In the genomic region with DNA sequence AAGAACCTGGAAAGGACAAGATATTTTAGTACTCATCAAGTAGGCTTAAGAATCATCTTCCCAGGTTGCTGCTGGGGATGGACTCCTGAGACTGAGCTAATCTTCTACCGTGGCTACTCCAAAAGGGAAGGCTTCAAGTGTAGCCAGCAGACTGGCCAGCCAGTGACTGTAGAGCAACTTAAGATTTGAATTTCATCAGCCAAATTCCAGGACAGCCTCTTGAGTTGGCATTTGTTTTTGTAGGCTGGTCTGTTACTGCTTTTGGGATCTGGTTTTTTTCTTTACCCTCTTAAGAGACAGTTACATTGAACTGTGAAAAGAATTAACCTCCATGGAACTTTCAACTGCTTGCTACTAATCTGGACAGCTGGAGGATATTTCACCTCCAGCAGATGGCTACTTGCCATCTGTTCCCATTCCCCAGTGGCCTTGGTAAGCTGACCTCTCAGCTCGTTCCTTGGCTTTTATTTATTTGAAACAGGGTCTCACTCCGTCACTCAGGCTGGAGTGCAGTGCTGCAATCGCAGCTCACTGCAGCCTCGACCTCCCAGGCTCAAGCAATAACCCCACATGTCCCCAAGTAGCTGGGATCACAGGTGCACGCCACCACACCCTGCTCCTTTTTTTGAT, we compare ENCODE assay signal across 22 cellular contexts. TPM values are rescaled to one million over a fixed set of nuclear protein-coding genes. Genes with fewer than 3 reads are reported as not detected.
DNase-seq lines count a peak whose midpoint lies in the region; FAIRE-seq and TF ChIP-seq lines count a peak whose summit lies in the region.
"Had no signal": no experiment of that assay in that cellular context is flagged by ENCODE, and none has a peak within 500 bp of the region (broad histone marks: within the 10 kb centered on the region; RNA-seq: fewer than 3 reads in every experiment).

No MANE protein-coding gene starts in this region.

- H3K14ac ChIP-seq in neuronal stem cell (ENCODE audit: low read length): no peak overlapping the region

- H2BK15ac ChIP-seq in neuronal stem cell (ENCODE audit: low read length): no peak overlapping the region

- H3K27ac ChIP-seq in ectodermal cell (ENCODE audit: insufficient read depth, low read depth, low read length, poor library complexity, severe bottlenecking) (peak overlapping the region; percentile 16), neuronal stem cell (replicated peaks; ENCODE audit: low read length) (peak overlapping the region; percentile 19)
- H3K27ac ChIP-seq: heart right ventricle, ovary, vagina had no signal

- H3K9ac ChIP-seq in neuronal stem cell (ENCODE audit: low read depth, low read length, poor library complexity): no peak overlapping the region

- H2BK12ac ChIP-seq in neuronal stem cell (ENCODE audit: low read length): no peak overlapping the region

- 91 to 94% methylated on average over 6 of the region's 6 CpGs for WGBS in ectodermal cell, 2 experiments
- WGBS in neuronal stem cell (ENCODE audit: extremely low coverage in 2 of 2, insufficient read length in 2 of 2, insufficient replicate concordance in 1 of 2), 2 donors: no CpG with 5 or more reads among the region's 6 CpGs

- H2AK5ac ChIP-seq in neuronal stem cell (ENCODE audit: low read depth, low read length): no peak overlapping the region

- peak; percentile 95 for FAIRE-seq in HTR-8/SVneo (lab: Jason Lieb, UNC)
- FAIRE-seq: endothelial cell of umbilical vein, keratinocyte had no signal

- H3K18ac ChIP-seq in neuronal stem cell (ENCODE audit: low read length): no peak overlapping the region

- no peak overlapping the region for H2AFZ ChIP-seq in neuronal stem cell (ENCODE audit: low read length)

- no peak for TF ChIP-seq CTCF in AG09309 (IDR thresholded peaks at IDR 0.05; ENCODE audit: control insufficient read depth, insufficient read depth, low read depth, low read length, missing control alignments)

- H3K4me3 ChIP-seq in AG09309 (ENCODE audit: control insufficient read depth, low read depth, low read length) (no peak overlapping the region), ectodermal cell (ENCODE audit: insufficient read depth, low read depth, low read length) (no peak overlapping the region), neuronal stem cell (ENCODE audit: low read length in 2 of 2) (no peak overlapping the region)
- H3K4me3 ChIP-seq: heart right ventricle, ovary, vagina had no signal

- no peak overlapping the region for H4K8ac ChIP-seq in neuronal stem cell (ENCODE audit: low read depth, low read length)

- H3K9me3 ChIP-seq in ectodermal cell (ENCODE audit: control insufficient read depth, low read length) (no peaks in the 10 kb centered on the region), neuronal stem cell (replicated peaks in 1 of 2; ENCODE audit: control insufficient read depth in 2 of 2, insufficient read depth in 1 of 2, low read depth in 1 of 2, low read length in 2 of 2) (no peaks in the 10 kb centered on the region)
- H3K9me3 ChIP-seq: heart right ventricle, ovary, vagina had no signal

- no peaks in the 10 kb centered on the region for H3K79me1 ChIP-seq in neuronal stem cell (ENCODE audit: low read depth, low read length)

- H3K27me3 ChIP-seq in ectodermal cell (ENCODE audit: control insufficient read depth, insufficient read depth, low read length, poor library complexity, severe bottlenecking) (no peaks in the 10 kb centered on the region), neuronal stem cell (ENCODE audit: control insufficient read depth in 3 of 3, insufficient read depth in 3 of 3, low read depth in 1 of 3, low read length in 3 of 3) (no peaks in the 10 kb centered on the region)
- H3K27me3 ChIP-seq: heart right ventricle, ovary, vagina had no signal

- H3K36me3 ChIP-seq in ectodermal cell (ENCODE audit: control insufficient read depth, insufficient read depth, low read length) (peaks cover 60% of the 10 kb centered on the region), neuronal stem cell (replicated peaks in 1 of 2; ENCODE audit: control insufficient read depth in 2 of 2, insufficient read depth in 2 of 2, low read length in 2 of 2) (peaks cover 37 to 92% of the 10 kb centered on the region in 2 donors)
- H3K36me3 ChIP-seq: ovary had no signal

- peak; percentile 71 for DNase-seq in AG09309 (ENCODE audit: low read depth)
- DNase-seq in HTR-8/SVneo (ENCODE audit: insufficient read length, low spot score): no peak
- no peak for DNase-seq in neuronal stem cell (ENCODE audit: low spot score)
- no peak for DNase-seq in stimulated activated naive CD4-positive, alpha-beta T cell (lab: John Stamatoyannopoulos, UW)
- DNase-seq in superior temporal gyrus (ENCODE audit: extremely low spot score): no peak
- no peak for DNase-seq in Kasumi-1 (lab: John Stamatoyannopoulos, UW)
- DNase-seq in NCI-H510A (lab: John Stamatoyannopoulos, UW): no peak
- DNase-seq: ACHN; activated CD4-positive, alpha-beta T cell treated with anti-CD3 and anti-CD28 coated beads, Interleukin-2, amount 10 ng/mL, durations not matched to agents 7 days and 5 days; heart right ventricle; KG1; NCI-H1105 treated with DMSO at 0.1 percent for 48 hours; NCI-H2171 treated with DMSO at 0.1 percent for 48 hours; ovary; SHP77 treated with DMSO at 0.1 percent for 48 hours; stimulated activated CD4-positive, alpha-beta T cell treated with anti-CD3 and anti-CD28 coated beads, Interleukin-12 subunit alpha, Interleukin-12 subunit beta, amount 100 ng/mL, for 4 hours; stimulated activated naive CD4-positive, alpha-beta T cell treated with Interleukin-2 at 50 U/mL for 16 hours; T-helper 9 cell had no signal

- H3K23ac ChIP-seq in neuronal stem cell (ENCODE audit: low read depth, low read length, poor library complexity): no peak overlapping the region

- no peak overlapping the region for H3K4ac ChIP-seq in neuronal stem cell (ENCODE audit: low read length)

- H2BK5ac ChIP-seq in neuronal stem cell (ENCODE audit: low read length): no peak overlapping the region

- H4K91ac ChIP-seq in neuronal stem cell (ENCODE audit: low read depth, low read length, poor library complexity): no peak overlapping the region

- H3K4me2 ChIP-seq in neuronal stem cell (ENCODE audit: insufficient read depth, low read length, poor library complexity, severe bottlenecking): no peak overlapping the region

- no peak overlapping the region for H2BK120ac ChIP-seq in neuronal stem cell (ENCODE audit: low read depth, low read length)

- no peaks in the 10 kb centered on the region for H3K4me1 ChIP-seq in ectodermal cell (ENCODE audit: control insufficient read depth, insufficient read depth, low read length)
- H3K4me1 ChIP-seq in neuronal stem cell (ENCODE audit: control insufficient read depth in 2 of 2, insufficient read depth in 1 of 2, low read depth in 1 of 2, low read length in 2 of 2): no peaks in the 10 kb centered on the region
- H3K4me1 ChIP-seq: vagina had no signal

RNA-seq across cellular contexts. Expression of a gene that starts 20.7 kb away (rescaled TPM):
- polyA plus RNA-seq in ectodermal cell (2013, experiment 1 of 4): 102 TPM
- polyA plus RNA-seq in ectodermal cell (2013, experiment 2 of 4): 103 TPM
- 76.1 TPM for polyA plus RNA-seq in ectodermal cell (2013, experiment 3 of 4)
- 85.7 TPM for polyA plus RNA-seq in ectodermal cell (2013, experiment 4 of 4)
- 65.1 TPM for polyA plus RNA-seq in neuronal stem cell (2013, experiment 1 of 2)
- polyA plus RNA-seq in neuronal stem cell (2013, experiment 2 of 2): 65.3 TPM

RNA-seq across cellular contexts. Expression of a gene that starts 34.0 kb away (rescaled TPM):
- polyA plus RNA-seq in ectodermal cell (2013, experiment 1 of 4): 48.9 TPM
- polyA plus RNA-seq in ectodermal cell (2013, experiment 2 of 4): 45.1 TPM
- polyA plus RNA-seq in ectodermal cell (2013, experiment 3 of 4): 33.9 TPM
- 37.1 TPM for polyA plus RNA-seq in ectodermal cell (2013, experiment 4 of 4)
- 49.2 TPM for polyA plus RNA-seq in neuronal stem cell (2013, experiment 1 of 2)
- polyA plus RNA-seq in neuronal stem cell (2013, experiment 2 of 2): 50.1 TPM

RNA-seq across cellular contexts. Expression of a gene that starts 41.8 kb away (rescaled TPM):
- 67.1 TPM for polyA plus RNA-seq in ectodermal cell (2013, experiment 1 of 4)
- polyA plus RNA-seq in ectodermal cell (2013, experiment 2 of 4): 55.7 TPM
- polyA plus RNA-seq in ectodermal cell (2013, experiment 3 of 4): 54.1 TPM
- polyA plus RNA-seq in ectodermal cell (2013, experiment 4 of 4): 60.5 TPM
- 85.1 TPM for polyA plus RNA-seq in neuronal stem cell (2013, experiment 1 of 2)
- polyA plus RNA-seq in neuronal stem cell (2013, experiment 2 of 2): 88.7 TPM

RNA-seq across cellular contexts. Expression of a gene that starts 47.9 kb away (rescaled TPM):
- 0.94 TPM for polyA plus RNA-seq in ectodermal cell (2013, experiment 1 of 4)
- 1.4 TPM for polyA plus RNA-seq in ectodermal cell (2013, experiment 2 of 4)
- 0.91 TPM for polyA plus RNA-seq in ectodermal cell (2013, experiment 3 of 4)
- 1.3 TPM for polyA plus RNA-seq in ectodermal cell (2013, experiment 4 of 4)
- 0.33 TPM for polyA plus RNA-seq in neuronal stem cell (2013, experiment 1 of 2)
- 0.29 TPM for polyA plus RNA-seq in neuronal stem cell (2013, experiment 2 of 2)
- polyA plus RNA-seq: endothelial cell of umbilical vein, heart right ventricle had no signal

RNA-seq across cellular contexts. Expression of a gene that starts 53.7 kb away (rescaled TPM):
- 12.3 TPM for polyA plus RNA-seq in ectodermal cell (2013, experiment 1 of 4)
- 12.2 TPM for polyA plus RNA-seq in ectodermal cell (2013, experiment 2 of 4)
- polyA plus RNA-seq in ectodermal cell (2013, experiment 3 of 4): 15.6 TPM
- 10.9 TPM for polyA plus RNA-seq in ectodermal cell (2013, experiment 4 of 4)
- 9.3 TPM for polyA plus RNA-seq in neuronal stem cell (2013, experiment 1 of 2)
- 9.9 TPM for polyA plus RNA-seq in neuronal stem cell (2013, experiment 2 of 2)
